In genomic region chr9:130331061-130331460, GRCh38 we compare ENCODE assay signal across 17 cellular contexts.
A peak's percentile ranks its signal among the peaks of the same experiment; 100 is the strongest.
DNase-seq lines count a peak whose midpoint lies in the region; ATAC-seq and TF ChIP-seq lines count a peak whose summit lies in the region.
"Had no signal": no experiment of that assay in that cellular context is flagged by ENCODE, and none has a peak within 500 bp of the region (broad histone marks: within the 10 kb centered on the region; RNA-seq: fewer than 3 reads in every experiment).

No MANE protein-coding gene starts in this region.

- H3K27ac ChIP-seq in gastroesophageal sphincter, result peak overlapping the region; percentile 66 to 96 (median 92)
- peak overlapping the region; percentile 13 for H3K27ac ChIP-seq in lower lobe of right lung
- H3K27ac ChIP-seq in sigmoid colon, result peak overlapping the region; percentile 86 to 99 (median 92)
- peak overlapping the region; percentile 82 for H3K27ac ChIP-seq in vagina
- H3K27ac ChIP-seq in brain microvascular endothelial cell, result no peak overlapping the region
- H3K27ac ChIP-seq: HL-60 had no signal

- H3K36me3 ChIP-seq in gastroesophageal sphincter, result peaks cover 0 to 3% of the 10 kb centered on the region in 2 donors
- no peaks in the 10 kb centered on the region for H3K36me3 ChIP-seq in lower lobe of right lung
- H3K36me3 ChIP-seq in sigmoid colon, result peaks cover 0 to 3% (median 0%) of the 10 kb centered on the region in 4 donors
- H3K36me3 ChIP-seq in vagina, result no peaks in the 10 kb centered on the region
- no peaks in the 10 kb centered on the region for H3K36me3 ChIP-seq in brain microvascular endothelial cell (replicated peaks)

- ATAC-seq in gastroesophageal sphincter, result no peak
- ATAC-seq in lower lobe of right lung, result no peak
- no peak for ATAC-seq in HG02798 (IDR thresholded peaks at IDR 0.05; ENCODE audit: poor library complexity, unreplicated experiment)
- ATAC-seq: Panc1 had no signal

- TF ChIP-seq CTCF in gastroesophageal sphincter (IDR thresholded peaks at IDR 0.05), result no peak
- no peak for TF ChIP-seq CTCF in lower lobe of right lung (IDR thresholded peaks at IDR 0.05)
- no peak for TF ChIP-seq CTCF in sigmoid colon (IDR thresholded peaks at IDR 0.05)
- no peak for TF ChIP-seq CTCF in vagina (IDR thresholded peaks at IDR 0.05)
- TF ChIP-seq CTCF in brain microvascular endothelial cell (IDR thresholded peaks at IDR 0.05; ENCODE audit: low read depth, low read length, missing control alignments), result no peak

- 32 to 59% methylated on average over 8 to 14 of the region's 14 CpGs for WGBS in gastroesophageal sphincter (ENCODE audit: low coverage in 1 of 2), 2 donors
- WGBS in sigmoid colon, 2 donors, result 81% methylated on average over 14 of the region's 14 CpGs

- in situ Hi-C loops in brain microvascular endothelial cell (cut with HindIII; ENCODE audit: low pct_ligation_motif_present, low sequenced_read_pairs), result no loop called here

- DNase-seq in lower lobe of right lung, result no peak
- no peak for DNase-seq in sigmoid colon
- no peak for DNase-seq in vagina (ENCODE audit: extremely low spot score in 2 of 2)
- no peak for DNase-seq in brain microvascular endothelial cell
- DNase-seq in DMS53 treated with DMSO at 0.1 percent for 48 hours (lab: John Stamatoyannopoulos, UW; ENCODE audit: unreplicated experiment), result no peak
- DNase-seq: CD4-positive, CD25-positive, alpha-beta regulatory T cell; Kasumi-1; MM.1S; NCI-H1092 treated with DMSO at 0.1 percent for 48 hours; NCI-H2081 treated with DMSO at 0.1 percent for 48 hours; NCI-H510A; SHP77 had no signal

- H3K9me3 ChIP-seq in gastroesophageal sphincter (no peaks in the 10 kb centered on the region), lower lobe of right lung (no peaks in the 10 kb centered on the region), sigmoid colon (no peaks in the 10 kb centered on the region), vagina (no peaks in the 10 kb centered on the region)
- H3K9me3 ChIP-seq: Caco-2 had no signal

- H3K27me3 ChIP-seq in gastroesophageal sphincter, result no peaks in the 10 kb centered on the region
- H3K27me3 ChIP-seq in lower lobe of right lung (ENCODE audit: low read depth), result peaks cover 33% of the 10 kb centered on the region
- no peaks in the 10 kb centered on the region for H3K27me3 ChIP-seq in sigmoid colon
- no peaks in the 10 kb centered on the region for H3K27me3 ChIP-seq in vagina
- peaks cover 54% of the 10 kb centered on the region for H3K27me3 ChIP-seq in brain microvascular endothelial cell (replicated peaks)

- no peak overlapping the region for H3K4me3 ChIP-seq in gastroesophageal sphincter
- no peak overlapping the region for H3K4me3 ChIP-seq in lower lobe of right lung
- H3K4me3 ChIP-seq in sigmoid colon, result no peak overlapping the region
- H3K4me3 ChIP-seq in vagina, result no peak overlapping the region
- H3K4me3 ChIP-seq in brain microvascular endothelial cell (ENCODE audit: low read depth, low read length), result no peak overlapping the region

- TF ChIP-seq POLR2A in gastroesophageal sphincter (IDR thresholded peaks at IDR 0.05) (no peak), sigmoid colon (IDR thresholded peaks at IDR 0.05) (no peak), vagina (IDR thresholded peaks at IDR 0.05) (no peak)

- intact Hi-C loops in lower lobe of right lung (cut with DNase I) (no loop called here), sigmoid colon (cut with DNase I) (loop anchor here (5.0 to 10.0 kb wide), 3 partner anchors 69 to 446 kb away; no protein-coding TSS in a partner anchor), vagina (cut with DNase I) (no loop called here)

- H3K4me1 ChIP-seq in gastroesophageal sphincter, result peaks cover 6 to 69% (median 47%) of the 10 kb centered on the region in 3 donors
- peaks cover 13% of the 10 kb centered on the region for H3K4me1 ChIP-seq in lower lobe of right lung
- H3K4me1 ChIP-seq in sigmoid colon, result peaks cover 0 to 94% (median 76%) of the 10 kb centered on the region in 4 donors
- H3K4me1 ChIP-seq in vagina, result peaks cover 47% of the 10 kb centered on the region

- TF ChIP-seq EP300 in gastroesophageal sphincter (IDR thresholded peaks at IDR 0.05) (no peak), sigmoid colon (IDR thresholded peaks at IDR 0.05) (no peak)
